12 cellular contexts compared by ENCODE assay signal in genomic region chr16:28923231-28923587, GRCh38. TPM values are rescaled to one million over a fixed set of nuclear protein-coding genes. Genes with fewer than 3 reads are reported as not detected.
A peak's percentile ranks its signal among the peaks of the same experiment; 100 is the strongest.
DNase-seq lines count a peak whose midpoint lies in the region; ATAC-seq and TF ChIP-seq lines count a peak whose summit lies in the region.
"Had no signal": no experiment of that assay in that cellular context is flagged by ENCODE, and none has a peak within 500 bp of the region (broad histone marks: within the 10 kb centered on the region; RNA-seq: fewer than 3 reads in every experiment).

No MANE protein-coding gene starts in this region.

- ATAC-seq in naive B cell (ENCODE audit: low read depth in 2 of 2), result no peak
- ATAC-seq: activated CD4-positive, CD25-positive, alpha-beta regulatory T cell treated with anti-CD3 and anti-CD28 coated beads, Interleukin-2, amount 50 U/mL, for 24 hours had no signal

- peaks cover 0 to 17% (median 0%) of the 10 kb centered on the region in 11 experiments; a peak in 6 of 22 replicates for H4K20me1 ChIP-seq in BLaER1 treated with 17β-estradiol and CSF1 and Interleukin-3, amounts not matched to agents 10 nM and 100 nM

- H3K27me3 ChIP-seq in BLaER1 treated with 17β-estradiol and CSF1 and Interleukin-3, amounts not matched to agents 10 nM and 100 nM, result no peaks in the 10 kb centered on the region

- H3K4me1 Mint-ChIP-seq in activated T-helper 1 cell treated with anti-CD3 and anti-CD28 coated beads, Interleukin-12 subunit alpha, Interleukin-12 subunit beta, Interleukin-2, Interleukin-4 antibody, amounts not matched to agents 30 ng/mL and 10 ng/mL and 1 ng/mL, durations not matched to agents 14 hours and 24 hours and 36 hours (ENCODE audit: low read depth), result peaks cover 18% of the 10 kb centered on the region
- peaks cover 34 to 65% (median 49%) of the 10 kb centered on the region in 3 donors for H3K4me1 Mint-ChIP-seq in naive B cell

- peak overlapping the region; percentile 57 to 99 (median 99); a peak in 21 of 22 replicates for H3K9ac ChIP-seq in BLaER1 treated with 17β-estradiol and CSF1 and Interleukin-3, amounts not matched to agents 10 nM and 100 nM

- H3K4me1 ChIP-seq in BLaER1 treated with 17β-estradiol and CSF1 and Interleukin-3, amounts not matched to agents 10 nM and 100 nM, result peaks cover 26 to 62% (median 56%) of the 10 kb centered on the region in 10 experiments

- H3K36me3 ChIP-seq in BLaER1 treated with 17β-estradiol and CSF1 and Interleukin-3, amounts not matched to agents 10 nM and 100 nM, result peaks cover 18 to 48% (median 36%) of the 10 kb centered on the region in 11 experiments

- H3K27ac ChIP-seq in BLaER1 treated with 17β-estradiol and CSF1 and Interleukin-3, amounts not matched to agents 10 nM and 100 nM, result peak overlapping the region; percentile 44 to 100 (median 99); a peak in 20 of 22 replicates

- H3K9me3 ChIP-seq in BLaER1 treated with 17β-estradiol and CSF1 and Interleukin-3, amounts not matched to agents 10 nM and 100 nM (replicated peaks in 1 of 11), result no peaks in the 10 kb centered on the region

- no peak for DNase-seq in activated T-helper 1 cell treated with anti-CD3 and anti-CD28 coated beads, Interleukin-12 subunit alpha, Interleukin-12 subunit beta, Interleukin-2, Interleukin-4 antibody, amounts not matched to agents 30 ng/mL and 10 ng/mL and 1 ng/mL, durations not matched to agents 14 hours and 24 hours and 36 hours (ENCODE audit: low spot score)
- no peak for DNase-seq in naive B cell
- DNase-seq in stimulated activated CD4-positive, alpha-beta T cell treated with anti-CD3 and anti-CD28 coated beads, Interleukin-4, amount 100 ng/mL, for 1 hour, result no peak
- DNase-seq in stimulated activated CD4-positive, alpha-beta T cell treated with anti-CD3 and anti-CD28 coated beads, Interleukin-1b, Interleukin-23, amount 100 ng/mL, for 48 hours, result no peak
- no peak for DNase-seq in erythroblast (lab: John Stamatoyannopoulos, UW)
- DNase-seq in SW480 (ENCODE audit: low spot score), result no peak
- DNase-seq: aorta; stimulated activated CD4-positive, alpha-beta T cell treated with anti-CD3 and anti-CD28 coated beads, Interleukin-2, amount 100 ng/mL, for 24 hours had no signal

- no peaks in the 10 kb centered on the region for H3K9me3 Mint-ChIP-seq in activated T-helper 1 cell treated with anti-CD3 and anti-CD28 coated beads, Interleukin-12 subunit alpha, Interleukin-12 subunit beta, Interleukin-2, Interleukin-4 antibody, amounts not matched to agents 30 ng/mL and 10 ng/mL and 1 ng/mL, durations not matched to agents 14 hours and 24 hours and 36 hours
- no peaks in the 10 kb centered on the region for H3K9me3 Mint-ChIP-seq in naive B cell

- H3K36me3 Mint-ChIP-seq in activated T-helper 1 cell treated with anti-CD3 and anti-CD28 coated beads, Interleukin-12 subunit alpha, Interleukin-12 subunit beta, Interleukin-2, Interleukin-4 antibody, amounts not matched to agents 30 ng/mL and 10 ng/mL and 1 ng/mL, durations not matched to agents 14 hours and 24 hours and 36 hours (ENCODE audit: low read depth), result peaks cover 7% of the 10 kb centered on the region
- peaks cover 0 to 8% of the 10 kb centered on the region in 2 donors for H3K36me3 Mint-ChIP-seq in naive B cell

- H3K27me3 Mint-ChIP-seq in activated T-helper 1 cell treated with anti-CD3 and anti-CD28 coated beads, Interleukin-12 subunit alpha, Interleukin-12 subunit beta, Interleukin-2, Interleukin-4 antibody, amounts not matched to agents 30 ng/mL and 10 ng/mL and 1 ng/mL, durations not matched to agents 14 hours and 24 hours and 36 hours (ENCODE audit: insufficient read depth), result no peaks in the 10 kb centered on the region
- no peaks in the 10 kb centered on the region for H3K27me3 Mint-ChIP-seq in naive B cell

- peak overlapping the region; percentile 97 to 100 (median 99) for H3K4me2 ChIP-seq in BLaER1 treated with 17β-estradiol and CSF1 and Interleukin-3, amounts not matched to agents 10 nM and 100 nM

- H3K4me3 Mint-ChIP-seq in activated T-helper 1 cell treated with anti-CD3 and anti-CD28 coated beads, Interleukin-12 subunit alpha, Interleukin-12 subunit beta, Interleukin-2, Interleukin-4 antibody, amounts not matched to agents 30 ng/mL and 10 ng/mL and 1 ng/mL, durations not matched to agents 14 hours and 24 hours and 36 hours, result peak overlapping the region; percentile 73
- peak overlapping the region; percentile 93 to 97 (median 97) for H3K4me3 Mint-ChIP-seq in naive B cell

- TF ChIP-seq POLR2A in erythroblast (IDR thresholded peaks at IDR 0.05; ENCODE audit: low read length), result no peak

- intact Hi-C loops in activated T-helper 1 cell treated with anti-CD3 and anti-CD28 coated beads, Interleukin-12 subunit alpha, Interleukin-12 subunit beta, Interleukin-2, Interleukin-4 antibody, amounts not matched to agents 30 ng/mL and 10 ng/mL and 1 ng/mL, durations not matched to agents 14 hours and 24 hours and 36 hours (cut with micrococcal nuclease), result loop anchor here (10.0 kb wide), 1 partner anchor 368 kb away; the partner anchor contains the start of gene SGF29

- peak overlapping the region; percentile 38 to 87 (median 76); a peak in 17 of 20 replicates for H3K4me3 ChIP-seq in BLaER1 treated with 17β-estradiol and CSF1 and Interleukin-3, amounts not matched to agents 10 nM and 100 nM
- H3K4me3 ChIP-seq in GM08714 (ENCODE audit: low read length), result peak overlapping the region; percentile 45; the same call in 1 of the 2 replicates

- peak overlapping the region; percentile 25 for H3K27ac Mint-ChIP-seq in activated T-helper 1 cell treated with anti-CD3 and anti-CD28 coated beads, Interleukin-12 subunit alpha, Interleukin-12 subunit beta, Interleukin-2, Interleukin-4 antibody, amounts not matched to agents 30 ng/mL and 10 ng/mL and 1 ng/mL, durations not matched to agents 14 hours and 24 hours and 36 hours
- peak overlapping the region; percentile 66 to 99 (median 98) for H3K27ac Mint-ChIP-seq in naive B cell

RNA-seq across cellular contexts. Expression of gene RABEP2, which starts 1.8 kb away (rescaled TPM):
- total RNA-seq in activated T-helper 1 cell treated with anti-CD3 and anti-CD28 coated beads, Interleukin-12 subunit alpha, Interleukin-12 subunit beta, Interleukin-2, Interleukin-4 antibody, amounts not matched to agents 30 ng/mL and 10 ng/mL and 1 ng/mL, durations not matched to agents 14 hours and 24 hours and 36 hours, result 18.3 and 21.1 TPM in 2 replicates
- 10 to 100 TPM in 5 of 6 donors, 1 to 10 TPM in 1; 6.9 to 40.4 (median 21.2) TPM for polyA plus RNA-seq in naive B cell (ENCODE audit: low read depth in 6 of 6)

RNA-seq across cellular contexts. Expression of gene CD19, which starts 8.6 kb away (rescaled TPM):
- not detected in 2 replicates for total RNA-seq in activated T-helper 1 cell treated with anti-CD3 and anti-CD28 coated beads, Interleukin-12 subunit alpha, Interleukin-12 subunit beta, Interleukin-2, Interleukin-4 antibody, amounts not matched to agents 30 ng/mL and 10 ng/mL and 1 ng/mL, durations not matched to agents 14 hours and 24 hours and 36 hours
- polyA plus RNA-seq in naive B cell (ENCODE audit: low read depth in 6 of 6), result 100 to 1,000 TPM; 280 to 597 (median 354) TPM
- total RNA-seq: epithelial cell of proximal tubule had no signal

RNA-seq across cellular contexts. Expression of gene NFATC2IP, which starts 27.5 kb away (rescaled TPM):
- 110 and 111 TPM in 2 replicates for total RNA-seq in activated T-helper 1 cell treated with anti-CD3 and anti-CD28 coated beads, Interleukin-12 subunit alpha, Interleukin-12 subunit beta, Interleukin-2, Interleukin-4 antibody, amounts not matched to agents 30 ng/mL and 10 ng/mL and 1 ng/mL, durations not matched to agents 14 hours and 24 hours and 36 hours
- 10 to 100 TPM; 17.8 to 32.2 (median 24.2) TPM for polyA plus RNA-seq in naive B cell (ENCODE audit: low read depth in 6 of 6)

RNA-seq across cellular contexts. Expression of gene ATP2A1, which starts 44.9 kb away (rescaled TPM):
- 2.6 and 3.3 TPM in 2 replicates for total RNA-seq in activated T-helper 1 cell treated with anti-CD3 and anti-CD28 coated beads, Interleukin-12 subunit alpha, Interleukin-12 subunit beta, Interleukin-2, Interleukin-4 antibody, amounts not matched to agents 30 ng/mL and 10 ng/mL and 1 ng/mL, durations not matched to agents 14 hours and 24 hours and 36 hours
- polyA plus RNA-seq in naive B cell (ENCODE audit: low read depth in 6 of 6), result not detected

RNA-seq across cellular contexts. Expression of gene SPNS1, which starts 51.4 kb away (rescaled TPM):
- total RNA-seq in activated T-helper 1 cell treated with anti-CD3 and anti-CD28 coated beads, Interleukin-12 subunit alpha, Interleukin-12 subunit beta, Interleukin-2, Interleukin-4 antibody, amounts not matched to agents 30 ng/mL and 10 ng/mL and 1 ng/mL, durations not matched to agents 14 hours and 24 hours and 36 hours, result 21.2 and 26.9 TPM in 2 replicates
- polyA plus RNA-seq in naive B cell (ENCODE audit: low read depth in 6 of 6), result 10 to 100 TPM; 11.4 to 29.9 (median 19.0) TPM
